ENCODE assay signal across 22 cellular contexts in the genomic region with DNA sequence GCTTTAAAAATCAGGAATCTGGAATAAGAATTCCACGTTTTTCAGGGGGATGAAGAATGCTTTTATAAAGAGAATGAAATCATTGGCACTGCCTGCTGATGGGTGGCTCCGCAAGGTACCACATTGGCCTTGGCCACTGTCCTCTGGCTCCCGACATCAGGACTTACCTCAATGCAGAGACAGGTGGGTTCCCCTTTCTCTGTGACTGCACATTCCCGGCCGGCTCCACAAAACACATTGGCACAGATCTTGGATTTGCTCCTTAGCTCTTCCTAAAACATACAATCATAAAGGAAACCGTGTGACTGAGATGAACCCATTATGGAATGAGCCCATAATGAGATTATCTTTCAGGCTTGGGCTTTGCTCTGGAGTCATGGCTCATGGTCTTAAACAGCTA.
"Had no signal": no experiment of that assay in that cellular context is flagged by ENCODE, and none has a peak within 500 bp of the region (broad histone marks: within the 10 kb centered on the region; RNA-seq: fewer than 3 reads in every experiment).

No MANE protein-coding gene starts in this region.

- H3K9me3 Mint-ChIP-seq: activated naive CD4-positive, alpha-beta T cell treated with anti-CD3 and anti-CD28 coated beads, Interleukin-2, amount 10 ng/mL, durations not matched to agents 7 days and 5 days; activated T-cell treated with anti-CD3 and anti-CD28 coated beads, Interleukin-2, amount 50 U/mL, for 4 hours; dendritic cell treated with granulocyte-macrophage colony-stimulating factor and Interleukin-4, amounts not matched to agents 40 ng/mL and 50 ng/mL, for 4 days; nephron; T-cell had no signal

- H3K4me3 Mint-ChIP-seq: activated naive CD4-positive, alpha-beta T cell treated with anti-CD3 and anti-CD28 coated beads, Interleukin-2, amount 10 ng/mL, durations not matched to agents 7 days and 5 days; activated T-cell treated with anti-CD3 and anti-CD28 coated beads, Interleukin-2, amount 50 U/mL, for 4 hours; dendritic cell treated with granulocyte-macrophage colony-stimulating factor and Interleukin-4, amounts not matched to agents 40 ng/mL and 50 ng/mL, for 4 days; nephron; T-cell had no signal

- H3K9me3 ChIP-seq: ascending aorta, breast epithelium, esophagus muscularis mucosa, thyroid gland had no signal

- H3K36me3 Mint-ChIP-seq: activated naive CD4-positive, alpha-beta T cell treated with anti-CD3 and anti-CD28 coated beads, Interleukin-2, amount 10 ng/mL, durations not matched to agents 7 days and 5 days; T-cell had no signal

- H3K36me3 ChIP-seq: breast epithelium had no signal

- H3K27me3 ChIP-seq: ascending aorta, breast epithelium, esophagus muscularis mucosa, thyroid gland had no signal

- H3K4me3 ChIP-seq: ascending aorta, breast epithelium, esophagus muscularis mucosa, lung, thyroid gland had no signal

- ATAC-seq: activated CD4-positive, CD25-positive, alpha-beta regulatory T cell treated with anti-CD3 and anti-CD28 coated beads, Interleukin-2, amount 50 U/mL, for 24 hours; activated T-cell treated with anti-CD3 and anti-CD28 coated beads, Interleukin-2, amount 50 U/mL, for 4 hours; left colon; T-cell had no signal

- DNase-seq: activated CD4-positive, alpha-beta T cell treated with anti-CD3 and anti-CD28 coated beads, Interleukin-2, amount 50 U/mL, for 1 hour; activated CD8-positive, alpha-beta memory T cell treated with anti-CD3 and anti-CD28 coated beads, Interleukin-2, amount 50 U/mL, for 4 hours; activated naive CD4-positive, alpha-beta T cell treated with anti-CD3 and anti-CD28 coated beads, Interleukin-2, amount 10 ng/mL, durations not matched to agents 7 days and 5 days; activated T-cell treated with anti-CD3 and anti-CD28 coated beads, Interleukin-2, amount 50 U/mL, for 4 hours; cerebellar nuclear complex; effector CD8-positive, alpha-beta T cell; hippocampal formation; left colon; midbrain; nucleus accumbens; retina; stimulated activated CD4-positive, alpha-beta T cell treated with anti-CD3 and anti-CD28 coated beads, Interleukin-2, amount 100 ng/mL, for 24 hours; stimulated activated naive CD4-positive, alpha-beta T cell treated with Interleukin-2 at 50 U/mL for 16 hours; T-cell; thyroid gland had no signal

- H3K27ac ChIP-seq: ascending aorta had no signal

- H3K27ac Mint-ChIP-seq: activated naive CD4-positive, alpha-beta T cell treated with anti-CD3 and anti-CD28 coated beads, Interleukin-2, amount 10 ng/mL, durations not matched to agents 7 days and 5 days; dendritic cell treated with granulocyte-macrophage colony-stimulating factor and Interleukin-4, amounts not matched to agents 40 ng/mL and 50 ng/mL, for 4 days; T-cell had no signal
